1 cellular context compared by ENCODE assay signal in genomic region chr1:145475369-145475915, GRCh38.
TF ChIP-seq lines count a peak whose summit lies in the region.

No MANE protein-coding gene starts in this region.

TF ChIP-seq in HEK293, 187 proteins besides CTCF, POLR2A, EP300 and RAD21 (continued from another document):
- TF ChIP-seq ZBTB11 (tag by site-specific recombination; conservative IDR thresholded peaks at IDR 0.05; ENCODE audit: low read depth): peak; percentile 58; the same call in 1 of the 2 replicates
- TF ChIP-seq, protein P1, sequence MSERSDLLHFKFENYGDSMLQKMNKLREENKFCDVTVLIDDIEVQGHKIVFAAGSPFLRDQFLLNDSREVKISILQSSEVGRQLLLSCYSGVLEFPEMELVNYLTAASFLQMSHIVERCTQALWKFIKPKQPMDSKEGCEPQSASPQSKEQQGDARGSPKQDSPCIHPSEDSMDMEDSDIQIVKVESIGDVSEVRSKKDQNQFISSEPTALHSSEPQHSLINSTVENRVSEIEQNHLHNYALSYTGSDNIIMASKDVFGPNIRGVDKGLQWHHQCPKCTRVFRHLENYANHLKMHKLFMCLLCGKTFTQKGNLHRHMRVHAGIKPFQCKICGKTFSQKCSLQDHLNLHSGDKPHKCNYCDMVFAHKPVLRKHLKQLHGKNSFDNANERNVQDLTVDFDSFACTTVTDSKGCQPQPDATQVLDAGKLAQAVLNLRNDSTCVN (tag by site-specific recombination; optimal IDR thresholded peaks at IDR 0.05): peak; percentile 24
- TF ChIP-seq ZBTB17 (tag by site-specific recombination; IDR thresholded peaks at IDR 0.05): peak; percentile 89
- peak; percentile 69 for TF ChIP-seq ZNF341 (tag by site-specific recombination; IDR thresholded peaks at IDR 0.05; ENCODE audit: low read depth)
- 0 out of 2 replicates have a peak, but pooled peaks have one; percentile 37 for TF ChIP-seq ZBTB48 (tag by site-specific recombination; IDR thresholded peaks at IDR 0.05)
- TF ChIP-seq ZNF561 (tag by site-specific recombination; IDR thresholded peaks at IDR 0.05; ENCODE audit: borderline replicate concordance): peak; percentile 53; the same call in 1 of the 2 replicates
- TF ChIP-seq ZNF394 (tag by site-specific recombination; IDR thresholded peaks at IDR 0.05; ENCODE audit: borderline replicate concordance): 0 out of 2 replicates have a peak, but pooled peaks have one; percentile 25
- TF ChIP-seq IKZF3 (tag by site-specific recombination; IDR thresholded peaks at IDR 0.05): peak; percentile 83
- peak; percentile 58 for TF ChIP-seq ZNF335 (tag by site-specific recombination; conservative IDR thresholded peaks at IDR 0.05)
- 0 out of 2 replicates have a peak, but pooled peaks have one; percentile 16 for TF ChIP-seq ZNF10 (tag by site-specific recombination; IDR thresholded peaks at IDR 0.05)
